In the genomic region with DNA sequence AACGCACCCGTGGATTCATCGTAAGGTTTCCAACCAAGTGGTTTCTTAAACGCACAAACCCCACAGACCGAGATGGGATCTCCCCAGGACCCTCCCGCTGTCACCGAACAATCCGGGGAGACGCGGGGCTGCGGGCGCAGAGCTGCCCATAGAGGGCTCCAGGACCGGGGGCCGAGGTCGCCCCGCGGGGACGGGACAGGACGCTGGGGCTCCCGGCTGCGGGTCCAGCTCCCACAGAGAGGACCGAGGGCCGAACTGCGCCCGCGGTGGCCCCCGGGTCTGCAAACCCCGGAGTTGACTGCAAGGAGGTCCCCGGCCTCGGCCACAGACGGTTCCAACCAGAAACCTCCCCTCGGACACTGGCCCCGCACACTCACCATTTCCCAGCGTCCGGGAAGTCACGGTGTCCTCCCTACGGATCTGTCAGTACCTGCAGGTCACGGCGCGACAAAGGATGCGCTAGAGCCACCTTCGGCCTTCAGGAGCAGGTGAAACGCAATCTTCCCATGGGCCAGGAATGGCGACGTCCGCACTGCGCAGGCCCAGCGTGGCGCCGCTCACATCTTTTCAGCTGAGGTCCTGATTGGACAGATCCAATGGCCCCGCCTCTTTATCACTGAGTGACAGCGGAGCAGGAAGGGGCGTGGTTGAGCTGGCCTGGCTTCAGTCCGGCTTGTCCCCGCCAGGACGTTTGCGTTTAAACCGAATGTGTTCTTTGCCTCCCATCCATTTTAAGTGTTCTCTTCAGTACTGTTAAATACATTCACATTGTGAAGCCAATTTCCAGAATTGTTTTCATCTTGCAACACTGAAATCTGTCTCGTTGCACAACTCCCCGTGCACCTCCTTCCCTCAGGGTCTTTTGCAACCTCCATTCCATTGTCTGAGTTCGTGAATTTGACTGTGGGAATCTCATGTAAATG, we compare ENCODE assay signal across 1 cellular context.
TF ChIP-seq lines count a peak whose summit lies in the region.

A gene (minus strand): TSS at position 534 of the 923 bp plus-strand sequence. CDS start 154 bp downstream, at position 380.

TF ChIP-seq in K562, 482 proteins besides CTCF, POLR2A, EP300 and RAD21 (continued from another document and continues in another):
- peak; percentile 29 to 49; a peak in 2 of 4 replicates for TF ChIP-seq MAZ (CRISPR knock-in tag; conservative IDR thresholded peaks at IDR 0.05 in 1 of 2, IDR thresholded peaks at IDR 0.05 in 1 of 2)
- TF ChIP-seq ATF1 (CRISPR knock-in tag; IDR thresholded peaks at IDR 0.05) = no peak
- peak; percentile 70 for TF ChIP-seq ATF1 (tag; IDR thresholded peaks at IDR 0.05)
- TF ChIP-seq RBBP5 (IDR thresholded peaks at IDR 0.05; ENCODE audit: borderline replicate concordance, insufficient read depth, low read length, poor library complexity, severe bottlenecking) = peak; percentile 82
- TF ChIP-seq TAF1 (IDR thresholded peaks at IDR 0.05; ENCODE audit: control insufficient read depth, extremely low read depth, insufficient read depth, low read length, severe bottlenecking) = peak; percentile 52
- peak; percentile 18; the same call in 1 of the 2 replicates for TF ChIP-seq CEBPG (CRISPR knock-in tag; IDR thresholded peaks at IDR 0.05)
- TF ChIP-seq CEBPG (tag; conservative IDR thresholded peaks at IDR 0.05 in 1 of 2, IDR thresholded peaks at IDR 0.05 in 1 of 2) = peak; percentile 59 to 67; a peak in 3 of 4 replicates
- peak; percentile 97 for TF ChIP-seq PHF8 (IDR thresholded peaks at IDR 0.05; ENCODE audit: borderline replicate concordance, low read length)
- peak; percentile 71; the same call in 1 of the 2 replicates for TF ChIP-seq KLF13 (tag; IDR thresholded peaks at IDR 0.05; ENCODE audit: borderline replicate concordance, low read depth)
- no peak for TF ChIP-seq MYNN (IDR thresholded peaks at IDR 0.05)
- TF ChIP-seq MYNN (CRISPR knock-in tag; IDR thresholded peaks at IDR 0.05) = no peak
- TF ChIP-seq HMGN3 (IDR thresholded peaks at IDR 0.05; ENCODE audit: borderline replicate concordance, extremely low read depth, insufficient read length, low read depth, low read length) = peak; percentile 80
- TF ChIP-seq, protein P1, sequence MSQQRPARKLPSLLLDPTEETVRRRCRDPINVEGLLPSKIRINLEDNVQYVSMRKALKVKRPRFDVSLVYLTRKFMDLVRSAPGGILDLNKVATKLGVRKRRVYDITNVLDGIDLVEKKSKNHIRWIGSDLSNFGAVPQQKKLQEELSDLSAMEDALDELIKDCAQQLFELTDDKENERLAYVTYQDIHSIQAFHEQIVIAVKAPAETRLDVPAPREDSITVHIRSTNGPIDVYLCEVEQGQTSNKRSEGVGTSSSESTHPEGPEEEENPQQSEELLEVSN (IDR thresholded peaks at IDR 0.05; ENCODE audit: borderline replicate concordance in 1 of 2, extremely low read depth in 1 of 2, insufficient read depth in 1 of 2, insufficient read length in 1 of 2, low read depth in 1 of 2, low read length in 1 of 2, poor library complexity in 1 of 2, severe bottlenecking in 1 of 2) = peak; percentile 68 to 69
- TF ChIP-seq ZC3H11A (IDR thresholded peaks at IDR 0.05; ENCODE audit: low read depth, low read length) = no peak
- TF ChIP-seq TAF9B (IDR thresholded peaks at IDR 0.05; ENCODE audit: partially characterized antibody) = peak; percentile 58
- TF ChIP-seq MTA3 (IDR thresholded peaks at IDR 0.05; ENCODE audit: borderline replicate concordance) = no peak; the same call in 1 of the 2 replicates
- TF ChIP-seq SOX6 (IDR thresholded peaks at IDR 0.05) = 0 out of 2 replicates have a peak, but pooled peaks have one; percentile 19
- no peak for TF ChIP-seq ZNF197 (CRISPR knock-in tag; IDR thresholded peaks at IDR 0.05; ENCODE audit: low read depth)
- TF ChIP-seq ZBTB17 (CRISPR knock-in tag; IDR thresholded peaks at IDR 0.05) = peak; percentile 53; the same call in 1 of the 2 replicates
- no peak for TF ChIP-seq SMARCC2 (IDR thresholded peaks at IDR 0.05; ENCODE audit: low read depth)
- TF ChIP-seq MTF1 (CRISPR knock-in tag; IDR thresholded peaks at IDR 0.05; ENCODE audit: borderline replicate concordance) = no peak
- no peak for TF ChIP-seq PHTF2 (CRISPR knock-in tag; IDR thresholded peaks at IDR 0.05)
- TF ChIP-seq, protein P2, sequence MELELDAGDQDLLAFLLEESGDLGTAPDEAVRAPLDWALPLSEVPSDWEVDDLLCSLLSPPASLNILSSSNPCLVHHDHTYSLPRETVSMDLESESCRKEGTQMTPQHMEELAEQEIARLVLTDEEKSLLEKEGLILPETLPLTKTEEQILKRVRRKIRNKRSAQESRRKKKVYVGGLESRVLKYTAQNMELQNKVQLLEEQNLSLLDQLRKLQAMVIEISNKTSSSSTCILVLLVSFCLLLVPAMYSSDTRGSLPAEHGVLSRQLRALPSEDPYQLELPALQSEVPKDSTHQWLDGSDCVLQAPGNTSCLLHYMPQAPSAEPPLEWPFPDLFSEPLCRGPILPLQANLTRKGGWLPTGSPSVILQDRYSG (tag; conservative IDR thresholded peaks at IDR 0.05; ENCODE audit: low read depth) = no peak
- no peak for TF ChIP-seq MYC (IDR thresholded peaks at IDR 0.05; ENCODE audit: low read depth, low read length)
- peak; percentile 44; the same call in 1 of the 2 replicates for TF ChIP-seq MYC (CRISPR knock-in tag; IDR thresholded peaks at IDR 0.05; ENCODE audit: borderline replicate concordance, low read depth)
- TF ChIP-seq GTF2E2 (tag; IDR thresholded peaks at IDR 0.05) = no peak
- TF ChIP-seq, protein P3, sequence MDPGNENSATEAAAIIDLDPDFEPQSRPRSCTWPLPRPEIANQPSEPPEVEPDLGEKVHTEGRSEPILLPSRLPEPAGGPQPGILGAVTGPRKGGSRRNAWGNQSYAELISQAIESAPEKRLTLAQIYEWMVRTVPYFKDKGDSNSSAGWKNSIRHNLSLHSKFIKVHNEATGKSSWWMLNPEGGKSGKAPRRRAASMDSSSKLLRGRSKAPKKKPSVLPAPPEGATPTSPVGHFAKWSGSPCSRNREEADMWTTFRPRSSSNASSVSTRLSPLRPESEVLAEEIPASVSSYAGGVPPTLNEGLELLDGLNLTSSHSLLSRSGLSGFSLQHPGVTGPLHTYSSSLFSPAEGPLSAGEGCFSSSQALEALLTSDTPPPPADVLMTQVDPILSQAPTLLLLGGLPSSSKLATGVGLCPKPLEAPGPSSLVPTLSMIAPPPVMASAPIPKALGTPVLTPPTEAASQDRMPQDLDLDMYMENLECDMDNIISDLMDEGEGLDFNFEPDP (CRISPR knock-in tag; IDR thresholded peaks at IDR 0.05) = no peak
- TF ChIP-seq, protein P4, sequence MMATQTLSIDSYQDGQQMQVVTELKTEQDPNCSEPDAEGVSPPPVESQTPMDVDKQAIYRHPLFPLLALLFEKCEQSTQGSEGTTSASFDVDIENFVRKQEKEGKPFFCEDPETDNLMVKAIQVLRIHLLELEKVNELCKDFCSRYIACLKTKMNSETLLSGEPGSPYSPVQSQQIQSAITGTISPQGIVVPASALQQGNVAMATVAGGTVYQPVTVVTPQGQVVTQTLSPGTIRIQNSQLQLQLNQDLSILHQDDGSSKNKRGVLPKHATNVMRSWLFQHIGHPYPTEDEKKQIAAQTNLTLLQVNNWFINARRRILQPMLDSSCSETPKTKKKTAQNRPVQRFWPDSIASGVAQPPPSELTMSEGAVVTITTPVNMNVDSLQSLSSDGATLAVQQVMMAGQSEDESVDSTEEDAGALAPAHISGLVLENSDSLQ (IDR thresholded peaks at IDR 0.05) = peak; percentile 99
- peak; percentile 32 for TF ChIP-seq CXXC5 (CRISPR knock-in tag; IDR thresholded peaks at IDR 0.05)
- TF ChIP-seq SRF (CRISPR knock-in tag; IDR thresholded peaks at IDR 0.05) = 0 out of 4 replicates have a peak, but pooled peaks of 1 of the 2 experiments have one; percentile 19
- TF ChIP-seq HSF4 (CRISPR knock-in tag; IDR thresholded peaks at IDR 0.05; ENCODE audit: borderline replicate concordance) = no peak
- 0 out of 2 replicates have a peak, but pooled peaks have one; percentile 36 for TF ChIP-seq RUNX1 (IDR thresholded peaks at IDR 0.05; ENCODE audit: low read depth)
- TF ChIP-seq, protein P5, sequence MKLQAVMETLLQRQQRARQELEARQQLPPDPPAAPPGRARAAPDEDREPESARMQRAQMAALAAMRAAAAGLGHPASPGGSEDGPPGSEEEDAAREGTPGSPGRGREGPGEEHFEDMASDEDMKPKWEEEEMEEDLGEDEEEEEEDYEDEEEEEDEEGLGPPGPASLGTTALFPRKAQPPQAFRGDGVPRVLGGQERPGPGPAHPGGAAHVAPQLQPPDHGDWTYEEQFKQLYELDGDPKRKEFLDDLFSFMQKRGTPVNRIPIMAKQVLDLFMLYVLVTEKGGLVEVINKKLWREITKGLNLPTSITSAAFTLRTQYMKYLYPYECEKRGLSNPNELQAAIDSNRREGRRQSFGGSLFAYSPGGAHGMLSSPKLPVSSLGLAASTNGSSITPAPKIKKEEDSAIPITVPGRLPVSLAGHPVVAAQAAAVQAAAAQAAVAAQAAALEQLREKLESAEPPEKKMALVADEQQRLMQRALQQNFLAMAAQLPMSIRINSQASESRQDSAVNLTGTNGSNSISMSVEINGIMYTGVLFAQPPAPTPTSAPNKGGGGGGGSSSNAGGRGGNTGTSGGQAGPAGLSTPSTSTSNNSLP (IDR thresholded peaks at IDR 0.05; ENCODE audit: borderline replicate concordance, low read depth, low read length) = no peak
- TF ChIP-seq ZNF699 (CRISPR knock-in tag; IDR thresholded peaks at IDR 0.05; ENCODE audit: insufficient replicate concordance) = no peak
- TF ChIP-seq CHD2 (IDR thresholded peaks at IDR 0.05; ENCODE audit: low read depth, low read length) = 0 out of 2 replicates have a peak, but pooled peaks have one; percentile 21
- 0 out of 2 replicates have a peak, but pooled peaks have one; percentile 77 for TF ChIP-seq RBM14 (IDR thresholded peaks at IDR 0.05; ENCODE audit: borderline replicate concordance, insufficient read depth, low read depth, low read length)
- TF ChIP-seq NRF1 (conservative IDR thresholded peaks at IDR 0.05 in 1 of 2, IDR thresholded peaks at IDR 0.05 in 1 of 2) = peak; percentile 99
- peak; percentile 37; the same call in 1 of the 2 replicates for TF ChIP-seq PML (IDR thresholded peaks at IDR 0.05; ENCODE audit: low read length)
- TF ChIP-seq JUND (IDR thresholded peaks at IDR 0.05; ENCODE audit: borderline replicate concordance, low read depth, low read length) = 0 out of 2 replicates have a peak, but pooled peaks have one; percentile 29
- peak; percentile 18; the same call in 1 of the 3 replicates for TF ChIP-seq JUND (tag; IDR thresholded peaks at IDR 0.05; ENCODE audit: borderline replicate concordance, low read depth, low read length)
- TF ChIP-seq YY1 (IDR thresholded peaks at IDR 0.05; ENCODE audit: borderline replicate concordance in 1 of 3, control insufficient read depth in 1 of 3, extremely low read depth in 1 of 3, insufficient read depth in 3 of 3, insufficient read length in 1 of 3, insufficient replicate concordance in 2 of 3, low read depth in 1 of 3, low read length in 2 of 3) = peak; percentile 48 to 90 (median 80)
- peak; percentile 89 for TF ChIP-seq POLR2G (IDR thresholded peaks at IDR 0.05; ENCODE audit: low read depth, low read length)
- TF ChIP-seq ZNF717 (CRISPR knock-in tag; IDR thresholded peaks at IDR 0.05) = no peak
- no peak for TF ChIP-seq ZNF143 (CRISPR knock-in tag; IDR thresholded peaks at IDR 0.05)
- TF ChIP-seq ZNF212 (CRISPR knock-in tag; IDR thresholded peaks at IDR 0.05) = no peak
- TF ChIP-seq NBN (IDR thresholded peaks at IDR 0.05; ENCODE audit: low read depth) = no peak
- TF ChIP-seq, protein P6, sequence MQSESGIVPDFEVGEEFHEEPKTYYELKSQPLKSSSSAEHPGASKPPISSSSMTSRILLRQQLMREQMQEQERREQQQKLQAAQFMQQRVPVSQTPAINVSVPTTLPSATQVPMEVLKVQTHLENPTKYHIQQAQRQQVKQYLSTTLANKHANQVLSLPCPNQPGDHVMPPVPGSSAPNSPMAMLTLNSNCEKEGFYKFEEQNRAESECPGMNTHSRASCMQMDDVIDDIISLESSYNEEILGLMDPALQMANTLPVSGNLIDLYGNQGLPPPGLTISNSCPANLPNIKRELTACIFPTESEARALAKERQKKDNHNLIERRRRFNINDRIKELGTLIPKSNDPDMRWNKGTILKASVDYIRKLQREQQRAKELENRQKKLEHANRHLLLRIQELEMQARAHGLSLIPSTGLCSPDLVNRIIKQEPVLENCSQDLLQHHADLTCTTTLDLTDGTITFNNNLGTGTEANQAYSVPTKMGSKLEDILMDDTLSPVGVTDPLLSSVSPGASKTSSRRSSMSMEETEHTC (IDR thresholded peaks at IDR 0.05) = no peak
- peak; percentile 72; the same call in 1 of the 2 replicates for TF ChIP-seq EP400 (IDR thresholded peaks at IDR 0.05)
- TF ChIP-seq CREM (IDR thresholded peaks at IDR 0.05; ENCODE audit: low read depth) = peak; percentile 45; the same call in 1 of the 2 replicates
- TF ChIP-seq SMAD4 (CRISPR knock-in tag; conservative IDR thresholded peaks at IDR 0.05) = no peak; the same call in 1 of the 2 replicates
- no peak for TF ChIP-seq BCOR (IDR thresholded peaks at IDR 0.05)
- TF ChIP-seq SUPT5H (IDR thresholded peaks at IDR 0.05) = peak; percentile 87
- 0 out of 2 replicates have a peak, but pooled peaks have one; percentile 25 for TF ChIP-seq LCOR (CRISPR knock-in tag; IDR thresholded peaks at IDR 0.05)
- TF ChIP-seq KLF6 (CRISPR knock-in tag; IDR thresholded peaks at IDR 0.05; ENCODE audit: borderline replicate concordance) = no peak
- TF ChIP-seq, protein P7, sequence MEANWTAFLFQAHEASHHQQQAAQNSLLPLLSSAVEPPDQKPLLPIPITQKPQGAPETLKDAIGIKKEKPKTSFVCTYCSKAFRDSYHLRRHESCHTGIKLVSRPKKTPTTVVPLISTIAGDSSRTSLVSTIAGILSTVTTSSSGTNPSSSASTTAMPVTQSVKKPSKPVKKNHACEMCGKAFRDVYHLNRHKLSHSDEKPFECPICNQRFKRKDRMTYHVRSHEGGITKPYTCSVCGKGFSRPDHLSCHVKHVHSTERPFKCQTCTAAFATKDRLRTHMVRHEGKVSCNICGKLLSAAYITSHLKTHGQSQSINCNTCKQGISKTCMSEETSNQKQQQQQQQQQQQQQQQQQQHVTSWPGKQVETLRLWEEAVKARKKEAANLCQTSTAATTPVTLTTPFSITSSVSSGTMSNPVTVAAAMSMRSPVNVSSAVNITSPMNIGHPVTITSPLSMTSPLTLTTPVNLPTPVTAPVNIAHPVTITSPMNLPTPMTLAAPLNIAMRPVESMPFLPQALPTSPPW (CRISPR knock-in tag; IDR thresholded peaks at IDR 0.05) = 0 out of 2 replicates have a peak, but pooled peaks have one; percentile 3
- TF ChIP-seq FIP1L1 (IDR thresholded peaks at IDR 0.05; ENCODE audit: low read depth, low read length, poor library complexity, severe bottlenecking) = peak; percentile 65
- TF ChIP-seq TARDBP (IDR thresholded peaks at IDR 0.05) = 0 out of 2 replicates have a peak, but pooled peaks have one; percentile 47
